In genomic region chr11:35785287-35786167, GRCh38 we compare ENCODE assay signal across 10 cellular contexts.
DNase-seq lines count a peak whose midpoint lies in the region; ATAC-seq lines count a peak whose summit lies in the region.
"Had no signal": no experiment of that assay in that cellular context is flagged by ENCODE, and none has a peak within 500 bp of the region (broad histone marks: within the 10 kb centered on the region; RNA-seq: fewer than 3 reads in every experiment).

No MANE protein-coding gene starts in this region.

- peaks cover 0 to 11% (median 4%) of the 10 kb centered on the region in 3 donors for H3K36me3 Mint-ChIP-seq in CD8-positive, alpha-beta memory T cell

- H3K9me3 ChIP-seq in CD8-positive, alpha-beta memory T cell (ENCODE audit: low read length) = no peaks in the 10 kb centered on the region

- H3K27me3 ChIP-seq in mesendoderm (ENCODE audit: insufficient read depth, low read length, poor library complexity) = no peaks in the 10 kb centered on the region
- H3K27me3 ChIP-seq in CD8-positive, alpha-beta memory T cell (ENCODE audit: insufficient read depth, low read length, poor library complexity, severe bottlenecking) = no peaks in the 10 kb centered on the region

- H3K79me1 ChIP-seq in mesendoderm (ENCODE audit: low read length) = no peaks in the 10 kb centered on the region

- ATAC-seq in GM18861 (IDR thresholded peaks at IDR 0.05; ENCODE audit: unreplicated experiment) = peak; percentile 56
- peak; percentile 60 for ATAC-seq in HG02759 (IDR thresholded peaks at IDR 0.05; ENCODE audit: unreplicated experiment)
- ATAC-seq: naive thymus-derived CD4-positive, alpha-beta T cell had no signal

- H3K4ac ChIP-seq in mesendoderm (ENCODE audit: low read depth, low read length) = no peak overlapping the region

- H3K4me1 Mint-ChIP-seq in CD8-positive, alpha-beta memory T cell = peaks cover 30 to 78% (median 60%) of the 10 kb centered on the region in 3 donors

- H2BK15ac ChIP-seq in mesendoderm (replicated peaks; ENCODE audit: low read depth) = no peak overlapping the region

- H3K27ac ChIP-seq in mesendoderm (ENCODE audit: low read depth, low read length) = no peak overlapping the region
- H3K27ac ChIP-seq in CD8-positive, alpha-beta memory T cell (ENCODE audit: low read depth, low read length) = no peak overlapping the region

- H2BK120ac ChIP-seq in mesendoderm (ENCODE audit: low read depth, low read length) = no peak overlapping the region

- CTCF ChIA-PET in CD8-positive, alpha-beta memory T cell (lab: Charles Lee) = no interaction called here

- POLR2A ChIA-PET in CD8-positive, alpha-beta memory T cell (lab: Charles Lee) = no interaction called here

- H3K56ac ChIP-seq in mesendoderm (ENCODE audit: low read length) = no peak overlapping the region

- no peaks in the 10 kb centered on the region for H3K4me1 ChIP-seq in mesendoderm (ENCODE audit: control insufficient read depth, low read depth, low read length)
- peaks cover 18% of the 10 kb centered on the region for H3K4me1 ChIP-seq in CD8-positive, alpha-beta memory T cell (ENCODE audit: insufficient read depth, low read length)

- H2AK5ac ChIP-seq in mesendoderm (ENCODE audit: low read length) = no peak overlapping the region

- no peaks in the 10 kb centered on the region for H3K79me2 ChIP-seq in mesendoderm (ENCODE audit: control insufficient read depth, insufficient read depth, low read length)

- H3K4me2 ChIP-seq in mesendoderm (ENCODE audit: low read length) = no peak overlapping the region

- no peak overlapping the region for H3K23ac ChIP-seq in mesendoderm (ENCODE audit: low read length)

- no peak overlapping the region for H3K9ac ChIP-seq in mesendoderm (ENCODE audit: low read length)

- no peaks in the 10 kb centered on the region for H3K27me3 Mint-ChIP-seq in CD8-positive, alpha-beta memory T cell
- H3K27me3 Mint-ChIP-seq: activated naive CD4-positive, alpha-beta T cell treated with anti-CD3 and anti-CD28 coated beads, Interleukin-2, amount 50 U/mL, for 24 hours; naive thymus-derived CD4-positive, alpha-beta T cell had no signal

- WGBS in mesendoderm (ENCODE audit: extremely low coverage, insufficient coverage, low lambda C conversion rate) = no CpG with 5 or more reads among the region's 4 CpGs

- H4K8ac ChIP-seq in mesendoderm (ENCODE audit: low read depth, low read length) = no peak overlapping the region

- no peak overlapping the region for H4K5ac ChIP-seq in mesendoderm (ENCODE audit: low read length)

- DNase-seq in NCI-H69 (lab: John Stamatoyannopoulos, UW) = peak; percentile 88
- DNase-seq in mesendoderm = peak; percentile 23
- DNase-seq in NCI-H1930 (lab: John Stamatoyannopoulos, UW) = no peak
- no peak for DNase-seq in CD1c-positive myeloid dendritic cell (ENCODE audit: extremely low spot score)
- DNase-seq in CD8-positive, alpha-beta memory T cell = no peak
- DNase-seq: glutamatergic neuron had no signal

- H3K9me3 Mint-ChIP-seq in CD8-positive, alpha-beta memory T cell = no peaks in the 10 kb centered on the region
- H3K9me3 Mint-ChIP-seq: activated naive CD4-positive, alpha-beta T cell treated with anti-CD3 and anti-CD28 coated beads, Interleukin-2, amount 50 U/mL, for 24 hours; naive thymus-derived CD4-positive, alpha-beta T cell had no signal

- H3K4me3 ChIP-seq in mesendoderm (ENCODE audit: low read length) = no peak overlapping the region
- no peak overlapping the region for H3K4me3 ChIP-seq in CD8-positive, alpha-beta memory T cell (ENCODE audit: low read length)

- H3K18ac ChIP-seq in mesendoderm (ENCODE audit: low read length) = no peak overlapping the region

- no peak overlapping the region for H2BK5ac ChIP-seq in mesendoderm (ENCODE audit: low read length)

- peak overlapping the region in 1 of 8 donors; percentile 10 for H3K27ac Mint-ChIP-seq in CD8-positive, alpha-beta memory T cell

- no peaks in the 10 kb centered on the region for H3K36me3 ChIP-seq in mesendoderm (ENCODE audit: control insufficient read depth, insufficient read depth, low read length)
- no peaks in the 10 kb centered on the region for H3K36me3 ChIP-seq in CD8-positive, alpha-beta memory T cell (ENCODE audit: insufficient read depth, low read length)

- no peak overlapping the region for H3K4me3 Mint-ChIP-seq in CD8-positive, alpha-beta memory T cell
- H3K4me3 Mint-ChIP-seq: activated naive CD4-positive, alpha-beta T cell treated with anti-CD3 and anti-CD28 coated beads, Interleukin-2, amount 50 U/mL, for 24 hours had no signal

Comparison
In these comparisons a context has a peak if more than half of its experiments do, and no peak if none do; other contexts are left out.
1. DNase-seq: peak in NCI-H69 (single experiment) and mesendoderm (single experiment); none in NCI-H1930 (0 of 2), CD1c-positive myeloid dendritic cell (single experiment) and CD8-positive, alpha-beta memory T cell (0 of 5).